In genomic region chr6:106325336-106326178, GRCh38 we compare ENCODE assay signal across 8 cellular contexts. TPM values are rescaled to one million over a fixed set of nuclear protein-coding genes. Genes with fewer than 3 reads are reported as not detected.
DNase-seq lines count a peak whose midpoint lies in the region; ATAC-seq, FAIRE-seq and TF ChIP-seq lines count a peak whose summit lies in the region.

ATG5 (minus strand) TSS chr6:106325760; CDS start chr6:106316208, 9,552 bp downstream.

- ATAC-seq in GM18502 (IDR thresholded peaks at IDR 0.05; ENCODE audit: poor library complexity, unreplicated experiment) (peak; percentile 94), HG02970 (IDR thresholded peaks at IDR 0.05; ENCODE audit: low FRiP score, unreplicated experiment) (peak; percentile 98), psoas muscle (peak; percentile 96 to 99 (median 96))

- 1% methylated on average over 55 to 56 of the region's 56 CpGs for WGBS in psoas muscle, 3 donors

- H3K9me3 Mint-ChIP-seq in T-helper 2 cell treated with Interferon-gamma antibody and Interleukin-4, amounts not matched to agents 5 μg/mL and 100 μg/mL, for 36 hours: no peaks in the 10 kb centered on the region

- peak; percentile 94 to 97 for DNase-seq in NCI-H1930 (lab: John Stamatoyannopoulos, UW)
- DNase-seq in T-helper 2 cell treated with Interferon-gamma antibody and Interleukin-4, amounts not matched to agents 5 μg/mL and 100 μg/mL, for 36 hours (ENCODE audit: low spot score): peak; percentile 100
- peak; percentile 98 to 100 for DNase-seq in ascending aorta (ENCODE audit: low spot score in 2 of 2)
- DNase-seq in right atrium auricular region (ENCODE audit: low spot score): peak; percentile 100
- DNase-seq in psoas muscle: peak; percentile 100
- peak; percentile 94 for DNase-seq in urothelium cell line (ENCODE audit: low spot score)

- H3K4me3 Mint-ChIP-seq in T-helper 2 cell treated with Interferon-gamma antibody and Interleukin-4, amounts not matched to agents 5 μg/mL and 100 μg/mL, for 36 hours: peak within 1 kb of the TSS; percentile 100

- peak within 1 kb of the TSS; percentile 82 to 85 for H3K4me3 ChIP-seq in ascending aorta
- peak within 1 kb of the TSS; percentile 76 to 94 for H3K4me3 ChIP-seq in right atrium auricular region
- H3K4me3 ChIP-seq in psoas muscle: peak within 1 kb of the TSS; percentile 88

- peaks cover 34% of the 10 kb centered on the region for H3K4me1 Mint-ChIP-seq in T-helper 2 cell treated with Interferon-gamma antibody and Interleukin-4, amounts not matched to agents 5 μg/mL and 100 μg/mL, for 36 hours (ENCODE audit: low read depth)

- peaks cover 14% of the 10 kb centered on the region for H3K36me3 Mint-ChIP-seq in T-helper 2 cell treated with Interferon-gamma antibody and Interleukin-4, amounts not matched to agents 5 μg/mL and 100 μg/mL, for 36 hours (ENCODE audit: low read depth)

- H3K27ac Mint-ChIP-seq in T-helper 2 cell treated with Interferon-gamma antibody and Interleukin-4, amounts not matched to agents 5 μg/mL and 100 μg/mL, for 36 hours: peak within 1 kb of the TSS; percentile 99

- no peak for TF ChIP-seq CTCF in ascending aorta (IDR thresholded peaks at IDR 0.05)
- TF ChIP-seq CTCF in right atrium auricular region (IDR thresholded peaks at IDR 0.05): no peak
- TF ChIP-seq CTCF in psoas muscle (IDR thresholded peaks at IDR 0.05): no peak

- H3K4me1 ChIP-seq in ascending aorta (peaks cover 0 to 9% of the 10 kb centered on the region in 2 donors), right atrium auricular region (peaks cover 0 to 12% of the 10 kb centered on the region in 2 donors), psoas muscle (peaks cover 8% of the 10 kb centered on the region)

- H3K27me3 Mint-ChIP-seq in T-helper 2 cell treated with Interferon-gamma antibody and Interleukin-4, amounts not matched to agents 5 μg/mL and 100 μg/mL, for 36 hours (ENCODE audit: low read depth): peaks cover 25% of the 10 kb centered on the region

- intact Hi-C loops in ascending aorta (cut with DNase I): loop anchor here (1.0 to 10.0 kb wide), 5 partner anchors 222 to 1191 kb away; partner anchors contain the start of genes MTRES1, QRSL1 and RTN4IP1
- intact Hi-C loops in psoas muscle (cut with DNase I): no loop called here

- no peaks in the 10 kb centered on the region for H3K9me3 ChIP-seq in ascending aorta
- no peaks in the 10 kb centered on the region for H3K9me3 ChIP-seq in right atrium auricular region
- no peaks in the 10 kb centered on the region for H3K9me3 ChIP-seq in psoas muscle

- H3K27me3 ChIP-seq in ascending aorta (no peaks in the 10 kb centered on the region), right atrium auricular region (no peaks in the 10 kb centered on the region), psoas muscle (ENCODE audit: insufficient read depth in 3 of 3, low read length in 2 of 3) (peaks cover 0 to 4% (median 3%) of the 10 kb centered on the region in 3 donors)

- H3K36me3 ChIP-seq in ascending aorta (no peaks in the 10 kb centered on the region), right atrium auricular region (no peaks in the 10 kb centered on the region), psoas muscle (ENCODE audit: insufficient read depth in 1 of 2, low read depth in 1 of 2) (no peaks in the 10 kb centered on the region)

- peak within 1 kb of the TSS; percentile 85 to 90 for H3K27ac ChIP-seq in ascending aorta
- peak within 1 kb of the TSS; percentile 91 to 95 for H3K27ac ChIP-seq in right atrium auricular region
- H3K27ac ChIP-seq in psoas muscle: peak within 1 kb of the TSS; percentile 92

- no peak for FAIRE-seq in urothelium cell line (lab: Jason Lieb, UNC)

RNA-seq across cellular contexts. Expression of gene ATG5, which starts in this region (rescaled TPM):
- total RNA-seq in ascending aorta: 15.1 TPM
- 10 to 100 TPM; 11.0 to 18.0 TPM for total RNA-seq in right atrium auricular region
- 10 to 100 TPM; 16.2 to 22.1 (median 18.6) TPM for total RNA-seq in psoas muscle
- 10 to 100 TPM; 13.5 to 35.7 (median 28.9) TPM for polyA plus RNA-seq in psoas muscle

Comparison
In these comparisons a context has a peak if more than half of its experiments do, and no peak if none do; other contexts are left out.
1. Peak in every context shown above with its lines: DNase-seq, ATAC-seq, H3K4me3 ChIP-seq and H3K27ac ChIP-seq.